10 cellular contexts compared by ENCODE assay signal in the genomic region with DNA sequence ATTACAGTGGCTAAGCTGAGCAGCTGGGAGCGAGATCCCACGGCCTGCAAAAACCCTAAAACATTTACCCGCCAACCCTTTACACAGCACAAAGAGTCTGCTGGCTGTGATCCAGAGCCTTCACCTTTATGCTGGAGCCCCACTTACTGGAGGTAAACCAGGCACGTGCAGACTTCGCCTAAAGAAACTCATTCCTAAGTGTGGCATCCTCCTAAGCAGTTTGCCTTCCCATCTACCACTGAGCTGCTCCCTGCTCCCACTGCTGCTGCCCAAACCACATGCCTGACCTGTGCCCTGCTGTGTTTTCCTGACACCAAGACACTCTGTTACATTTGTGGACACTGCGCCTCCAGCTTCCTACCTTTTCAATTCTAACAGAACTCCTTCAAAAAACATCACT. TPM values are rescaled to one million over a fixed set of nuclear protein-coding genes. Genes with fewer than 3 reads are reported as not detected.
DNase-seq lines count a peak whose midpoint lies in the region; ATAC-seq and TF ChIP-seq lines count a peak whose summit lies in the region.
"Had no signal": no experiment of that assay in that cellular context is flagged by ENCODE, and none has a peak within 500 bp of the region (broad histone marks: within the 10 kb centered on the region; RNA-seq: fewer than 3 reads in every experiment).

No MANE protein-coding gene starts in this region.

- H3K4me1 Mint-ChIP-seq in osteocyte (ENCODE audit: unreplicated experiment): peaks cover 71% of the 10 kb centered on the region

- peaks cover 59% of the 10 kb centered on the region for H3K4me1 ChIP-seq in MM.1S (ENCODE audit: low read length)

- no peaks in the 10 kb centered on the region for H3K9me3 ChIP-seq in MM.1S (replicated peaks; ENCODE audit: insufficient read depth, low read length)
- H3K9me3 ChIP-seq in MG63: no peaks in the 10 kb centered on the region

- no peak for ATAC-seq in HG02970 (IDR thresholded peaks at IDR 0.05; ENCODE audit: low FRiP score, unreplicated experiment)

- H3K27me3 Mint-ChIP-seq in osteocyte (ENCODE audit: unreplicated experiment): no peaks in the 10 kb centered on the region
- H3K27me3 Mint-ChIP-seq: naive B cell had no signal

- H4K20me1 ChIP-seq in MM.1S (ENCODE audit: insufficient read depth, low read length): no peaks in the 10 kb centered on the region

- TF ChIP-seq CTCF in MM.1S (IDR thresholded peaks at IDR 0.05; ENCODE audit: low read length) (no peak), brain microvascular endothelial cell (IDR thresholded peaks at IDR 0.05; ENCODE audit: low read depth, low read length, missing control alignments) (no peak), osteocyte (IDR thresholded peaks at IDR 0.05) (no peak)

- no peaks in the 10 kb centered on the region for H3K9me2 ChIP-seq in MM.1S (replicated peaks; ENCODE audit: insufficient read depth, low read length)

- H3K36me3 ChIP-seq in MM.1S (replicated peaks; ENCODE audit: insufficient read depth, low read length) (no peaks in the 10 kb centered on the region), brain microvascular endothelial cell (replicated peaks) (no peaks in the 10 kb centered on the region), MG63 (peaks cover 11% of the 10 kb centered on the region)

- H3K4me3 Mint-ChIP-seq in osteocyte (ENCODE audit: unreplicated experiment): peak overlapping the region; percentile 6

- H3K9me3 Mint-ChIP-seq in osteocyte (ENCODE audit: unreplicated experiment): no peaks in the 10 kb centered on the region
- H3K9me3 Mint-ChIP-seq: naive B cell had no signal

- H3K27ac Mint-ChIP-seq in osteocyte (ENCODE audit: unreplicated experiment): peak overlapping the region; percentile 88

- no peak overlapping the region for H2AFZ ChIP-seq in MM.1S (ENCODE audit: low read length)

- H3K9ac ChIP-seq in MM.1S (ENCODE audit: low read length): peak overlapping the region; percentile 95

- DNase-seq in ELR (ENCODE audit: low read depth) (peak; percentile 20), MM.1S (peak; percentile 37), brain microvascular endothelial cell (no peak), osteocyte (ENCODE audit: extremely low spot score, unreplicated experiment) (no peak), HPDE6-E6E7 (ENCODE audit: extremely low spot score) (no peak), middle frontal gyrus (ENCODE audit: extremely low spot score, low spot score) (no peak), MG63 (no peak)
- DNase-seq: naive B cell, NCI-H524 had no signal

- peak overlapping the region; percentile 42 for H3K4me3 ChIP-seq in MM.1S (ENCODE audit: low read length)
- no peak overlapping the region for H3K4me3 ChIP-seq in brain microvascular endothelial cell (ENCODE audit: low read depth, low read length)
- H3K4me3 ChIP-seq in MG63: no peak overlapping the region

- H3K36me3 Mint-ChIP-seq in osteocyte (ENCODE audit: unreplicated experiment): no peaks in the 10 kb centered on the region
- H3K36me3 Mint-ChIP-seq: naive B cell had no signal

- H3K27me3 ChIP-seq in MM.1S (replicated peaks; ENCODE audit: insufficient read depth, low read length) (no peaks in the 10 kb centered on the region), brain microvascular endothelial cell (replicated peaks) (no peaks in the 10 kb centered on the region), MG63 (no peaks in the 10 kb centered on the region)

- H3K4me2 ChIP-seq in MM.1S (ENCODE audit: low read depth, low read length): peak overlapping the region; percentile 81

- peaks cover 54% of the 10 kb centered on the region for H3F3A ChIP-seq in MM.1S (ENCODE audit: insufficient read depth, low read length)

- peak overlapping the region; percentile 98 for H3K27ac ChIP-seq in MM.1S (ENCODE audit: low read length)
- H3K27ac ChIP-seq in brain microvascular endothelial cell: peak overlapping the region; percentile 86

- peaks cover 83% of the 10 kb centered on the region for H3K79me2 ChIP-seq in MM.1S (ENCODE audit: low read length)

- in situ Hi-C loops in brain microvascular endothelial cell (cut with HindIII; ENCODE audit: low pct_ligation_motif_present, low sequenced_read_pairs): no loop called here

RNA-seq across cellular contexts. Expression of a gene that starts 53.0 kb away (rescaled TPM):
- 39.7 and 41.1 TPM in 2 replicates for total RNA-seq in osteocyte
- 9.5 and 11.0 TPM in 2 replicates for total RNA-seq in MG63 (2014; rRNA removed; shearing (Covaris generic); ENCODE audit: low replicate concordance)

Comparison
In these comparisons a context has a peak if more than half of its experiments do, and no peak if none do; other contexts are left out.
1. DNase-seq: peak in ELR (single experiment) and MM.1S (single experiment); none in brain microvascular endothelial cell (single experiment), osteocyte (single experiment), HPDE6-E6E7 (single experiment), middle frontal gyrus (single experiment) and MG63 (single experiment).